ENCODE assay signal across 8 cellular contexts in genomic region chrX:130539721-130540321, GRCh38.
DNase-seq lines count a peak whose midpoint lies in the region; ATAC-seq, FAIRE-seq and TF ChIP-seq lines count a peak whose summit lies in the region.

No MANE protein-coding gene starts in this region.

- DNase-seq in AG09319 (ENCODE audit: extremely low read depth, low read depth), result peak; percentile 19
- peak; percentile 24 for DNase-seq in HT1080 (ENCODE audit: low read depth)
- DNase-seq in RWPE1 (ENCODE audit: low spot score), result peak; percentile 20
- no peak for DNase-seq in GM12878 (ENCODE audit: low read depth, low spot score)
- DNase-seq in keratinocyte (ENCODE audit: low read depth, low spot score), result no peak
- peak; percentile 8 for DNase-seq in stimulated activated CD8-positive, alpha-beta memory T cell treated with anti-CD3 and anti-CD28 coated beads, Interleukin-12 subunit alpha, Interleukin-12 subunit beta, amount 100 ng/mL, for 1 hour (ENCODE audit: low read depth)
- no peak for DNase-seq in NK-92 (lab: John Stamatoyannopoulos, UW; ENCODE audit: unreplicated experiment)

- H4K20me1 ChIP-seq in GM12878 (ENCODE audit: control insufficient read depth, insufficient read depth) (no peaks in the 10 kb centered on the region), keratinocyte (ENCODE audit: control insufficient read depth, extremely low read depth, insufficient read depth, low read length) (no peaks in the 10 kb centered on the region)

- no peak for TF ChIP-seq EP300 in GM12878 (IDR thresholded peaks at IDR 0.05; ENCODE audit: borderline replicate concordance in 1 of 2, control insufficient read depth in 1 of 2, low read depth in 2 of 2, low read length in 2 of 2)

- H3K27me3 ChIP-seq in GM12878 (replicated peaks in 1 of 2; ENCODE audit: control insufficient read depth in 2 of 2, insufficient read depth in 2 of 2, low read length in 1 of 2) (no peaks in the 10 kb centered on the region; a peak in 1 of 4 replicates), keratinocyte (ENCODE audit: control insufficient read depth, extremely low read depth, insufficient read depth, low read length) (peaks cover 3% of the 10 kb centered on the region)

- H3K79me2 ChIP-seq in GM12878 (ENCODE audit: control insufficient read depth, insufficient read depth, low read length) (no peaks in the 10 kb centered on the region), keratinocyte (ENCODE audit: control insufficient read depth, insufficient read depth, low read length) (no peaks in the 10 kb centered on the region)

- FAIRE-seq in GM12878 (lab: Jason Lieb, UNC), result no peak
- FAIRE-seq in keratinocyte (lab: Jason Lieb, UNC), result no peak

- H3K4me2 ChIP-seq in GM12878 (ENCODE audit: control insufficient read depth, insufficient read depth) (no peak overlapping the region), keratinocyte (ENCODE audit: control insufficient read depth, extremely low read depth, insufficient read depth, low read depth, low read length) (no peak overlapping the region)

- intact Hi-C loops in GM12878 (cut with micrococcal nuclease; ENCODE audit: unreplicated experiment), result loop anchor here (1.0 to 10.0 kb wide), 2 partner anchors 205 to 377 kb away; partner anchors contain the start of gene SLC25A14

- H3K27ac ChIP-seq in RWPE1, result no peak overlapping the region
- H3K27ac ChIP-seq in GM12878 (ENCODE audit: control insufficient read depth, insufficient read depth), result no peak overlapping the region
- H3K27ac ChIP-seq in keratinocyte (ENCODE audit: control insufficient read depth, insufficient read depth, low read length), result no peak overlapping the region

- no TSS peak for BruUV-seq in GM12878 (replicated peaks; lab: Mats Ljungman, UMichigan)

- TF ChIP-seq CTCF in AG09319 (IDR thresholded peaks at IDR 0.05; ENCODE audit: low read depth, low read length) (peak; percentile 72), RWPE1 (conservative IDR thresholded peaks at IDR 0.05; ENCODE audit: low read depth) (peak; percentile 63), GM12878 (IDR thresholded peaks at IDR 0.05 in 2 of 3, conservative IDR thresholded peaks at IDR 0.05 in 1 of 3; ENCODE audit: control insufficient read depth in 2 of 3, extremely low read depth in 1 of 3, insufficient read depth in 1 of 3, low read depth in 3 of 3, low read length in 3 of 3) (peak; percentile 74 to 77 (median 75)), keratinocyte (optimal IDR thresholded peaks at IDR 0.05 in 1 of 3, IDR thresholded peaks at IDR 0.05 in 1 of 3, conservative IDR thresholded peaks at IDR 0.05 in 1 of 3; ENCODE audit: extremely low read depth in 1 of 3, insufficient read depth in 2 of 3, low read length in 3 of 3) (peak; percentile 60 to 71 (median 60))

- H2AFZ ChIP-seq in GM12878 (ENCODE audit: control insufficient read depth, low read depth, low read length) (no peak overlapping the region), keratinocyte (ENCODE audit: control insufficient read depth, low read length) (no peak overlapping the region)

- no peak for TF ChIP-seq POLR2A in GM18505 (IDR thresholded peaks at IDR 0.05; ENCODE audit: borderline replicate concordance, extremely low read depth, insufficient read depth, insufficient read length)
- no peak for TF ChIP-seq POLR2A in GM12878 (IDR thresholded peaks at IDR 0.05; ENCODE audit: low read depth, low read length)

- H3K9me3 ChIP-seq in GM12878 (replicated peaks; ENCODE audit: control insufficient read depth, insufficient read depth, low read length), result no peaks in the 10 kb centered on the region
- no peaks in the 10 kb centered on the region for H3K9me3 ChIP-seq in keratinocyte (ENCODE audit: control insufficient read depth, low read depth, low read length)

- CTCF ChIA-PET in RWPE1 (lab: Yijun Ruan, JAX), result interaction anchor here (0.6 to 2.3 kb wide), 4 partner anchors 11 to 1923 kb away, joined by 3 to 7 read pairs (median 4); no protein-coding TSS in a partner anchor
- CTCF ChIA-PET in GM12878 (lab: Yijun Ruan, JAX), result interaction anchor here (0.6 to 3.4 kb wide), 16 partner anchors 11 to 1506 kb away, joined by 3 to 25 read pairs (median 4); no protein-coding TSS in a partner anchor

- H3K4me1 ChIP-seq in GM12878 (ENCODE audit: control insufficient read depth, insufficient read depth, low read length) (no peaks in the 10 kb centered on the region), keratinocyte (ENCODE audit: control insufficient read depth, extremely low read depth, insufficient read depth, low read length) (no peaks in the 10 kb centered on the region)

- POLR2A ChIA-PET in RWPE1 (lab: Yijun Ruan, JAX; ENCODE audit: low non-redundant PET) (no interaction called here), GM12878 (lab: Charles Lee) (no interaction called here)

- H3K9me1 ChIP-seq in keratinocyte (ENCODE audit: control insufficient read depth, extremely low read depth, insufficient read depth, low read length), result no peaks in the 10 kb centered on the region

- H3K36me3 ChIP-seq in GM12878 (ENCODE audit: control insufficient read depth in 2 of 2, insufficient read depth in 2 of 2, low read length in 1 of 2) (no peaks in the 10 kb centered on the region), keratinocyte (ENCODE audit: control insufficient read depth in 2 of 2, extremely low read depth in 1 of 2, insufficient read depth in 2 of 2, low read length in 2 of 2) (no peaks in the 10 kb centered on the region)

- RAD21 ChIA-PET in GM12878 (lab: Charles Lee; ENCODE audit: unreplicated experiment), result interaction anchor here (0.6 to 1.0 kb wide), 6 partner anchors 9 to 377 kb away, joined by 3 to 4 read pairs (median 3); partner anchors contain the start of gene ENOX2

- peak; percentile 61 for ATAC-seq in GM18505 (IDR thresholded peaks at IDR 0.05; ENCODE audit: unreplicated experiment)
- peak; percentile 85 for ATAC-seq in GM12878

- WGBS in GM12878 (ENCODE audit: insufficient coverage, insufficient replicate concordance, low lambda C conversion rate, missing lambda C conversion rate), result 9% methylated on average over 15 of the region's 15 CpGs

- peak; percentile 67 for TF ChIP-seq RAD21 in GM12878 (IDR thresholded peaks at IDR 0.05; ENCODE audit: insufficient read depth, low read depth, low read length)

- H3K4me3 ChIP-seq in GM12878 (no peak overlapping the region), keratinocyte (ENCODE audit: control insufficient read depth in 2 of 3, extremely low read depth in 1 of 3, insufficient read depth in 2 of 3, low read depth in 1 of 3, low read length in 3 of 3) (no peak overlapping the region)

- in situ Hi-C loops in GM12878 (cut with MboI), result loop anchor here (5.0 kb wide), 1 partner anchor 377 kb away; no protein-coding TSS in a partner anchor

- dilution Hi-C loops in keratinocyte (cut with MboI; ENCODE audit: extremely low pct_ligation_motif_present, low sequenced_read_pairs), result no loop called here

- SMC1A ChIA-PET in GM12878 (lab: Charles Lee; ENCODE audit: uncharacterized antibody, unreplicated experiment), result interaction anchor here (0.6 to 4.9 kb wide), 5 partner anchors 10 to 677 kb away, joined by 3 to 47 read pairs (median 4); no protein-coding TSS in a partner anchor

- no peak overlapping the region for H3K9ac ChIP-seq in GM12878 (ENCODE audit: control insufficient read depth, insufficient read depth, low read length)
- no peak overlapping the region for H3K9ac ChIP-seq in keratinocyte (ENCODE audit: control insufficient read depth, extremely low read depth, insufficient read depth, low read length)

TF ChIP-seq in GM12878, 131 proteins besides CTCF, POLR2A, EP300 and RAD21:
- TF ChIP-seq CHD1 (IDR thresholded peaks at IDR 0.05; ENCODE audit: low read depth, low read length), result no peak
- peak; percentile 71 for TF ChIP-seq SMC3 (IDR thresholded peaks at IDR 0.05; ENCODE audit: borderline replicate concordance, low read length)

Comparison
In these comparisons a context has a peak if more than half of its experiments do, and no peak if none do; other contexts are left out.
1. DNase-seq: peak in AG09319 (single experiment), HT1080 (single experiment), RWPE1 (single experiment) and stimulated activated CD8-positive, alpha-beta memory T cell treated with anti-CD3 and anti-CD28 coated beads, Interleukin-12 subunit alpha, Interleukin-12 subunit beta, amount 100 ng/mL, for 1 hour (single experiment); none in GM12878 (single experiment), keratinocyte (single experiment) and NK-92 (single experiment).
2. Peak in every context shown above with its lines, with median percentiles within 50 percentile points of each other: CTCF ChIP-seq.